In the genomic region with DNA sequence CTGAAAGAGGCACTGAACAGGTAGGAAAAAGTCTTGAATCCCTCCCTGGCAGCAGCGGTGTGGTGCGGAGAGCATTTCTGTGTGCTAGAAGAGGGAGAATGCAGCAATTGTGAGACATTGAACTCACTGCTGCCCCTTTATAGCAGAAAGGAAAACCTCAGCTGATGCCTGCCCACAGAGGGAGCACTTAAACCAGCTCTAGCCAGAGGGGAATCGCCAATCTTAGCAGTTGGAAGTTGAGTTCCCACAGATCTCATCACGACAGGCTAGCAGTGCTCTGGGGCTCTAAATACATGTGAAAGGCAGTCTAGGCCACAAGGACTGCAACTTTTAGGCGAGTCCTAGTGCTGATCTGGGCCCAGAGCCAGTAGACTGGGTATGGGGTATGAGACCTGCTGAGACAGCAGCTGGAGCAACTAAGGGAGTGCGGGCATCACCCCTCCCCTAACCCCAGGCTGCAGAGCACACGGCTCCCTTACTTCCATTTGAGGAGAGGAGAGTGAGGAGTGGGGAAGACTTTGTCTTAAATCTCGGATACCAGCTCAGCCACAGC, we compare ENCODE assay signal across 20 cellular contexts. TPM values are rescaled to one million over a fixed set of nuclear protein-coding genes. Genes with fewer than 3 reads are reported as not detected.
DNase-seq lines count a peak whose midpoint lies in the region; ATAC-seq and TF ChIP-seq lines count a peak whose summit lies in the region.
"Had no signal": no experiment of that assay in that cellular context is flagged by ENCODE, and none has a peak within 500 bp of the region (broad histone marks: within the 10 kb centered on the region; RNA-seq: fewer than 3 reads in every experiment).

No MANE protein-coding gene starts in this region.

- H3K27ac Mint-ChIP-seq in GM23338: no peak overlapping the region
- H3K27ac Mint-ChIP-seq in activated CD4-positive, alpha-beta T cell treated with anti-CD3 and anti-CD28 coated beads, Interleukin-2, amount 10 ng/mL, durations not matched to agents 7 days and 5 days: no peak overlapping the region
- H3K27ac Mint-ChIP-seq: activated CD4-positive, alpha-beta memory T cell treated with anti-CD3 and anti-CD28 coated beads for 36 hours; CD4-positive, alpha-beta T cell; stimulated activated memory B cell treated with anti-CD40 and anti-IgM and Interleukin-4, amounts not matched to agents 10 μg/mL and 1 μg/mL and 100 μg/mL, for 72 hours had no signal

- no peaks in the 10 kb centered on the region for H3F3A ChIP-seq in GM23338 (replicated peaks; ENCODE audit: low read depth)

- TF ChIP-seq CTCF in AG09309 (IDR thresholded peaks at IDR 0.05; ENCODE audit: control insufficient read depth, insufficient read depth, low read depth, low read length, missing control alignments) (peak; percentile 33), GM23338 (conservative IDR thresholded peaks at IDR 0.05; ENCODE audit: low read depth in 2 of 2) (peak; percentile 37 to 69)

- peaks cover 4% of the 10 kb centered on the region for H3K9me3 ChIP-seq in adipocyte (ENCODE audit: control insufficient read depth, low read length)
- H3K9me3 ChIP-seq: testis had no signal

- H3K36me3 ChIP-seq in GM23338 (ENCODE audit: insufficient read depth): no peaks in the 10 kb centered on the region
- H3K36me3 ChIP-seq in adipocyte (ENCODE audit: control insufficient read depth, insufficient read depth, low read length, severe bottlenecking): no peaks in the 10 kb centered on the region
- H3K36me3 ChIP-seq: lower lobe of right lung had no signal

- ATAC-seq in GM23338: peak; percentile 98
- no peak for ATAC-seq in HG03097 (IDR thresholded peaks at IDR 0.05; ENCODE audit: low FRiP score, unreplicated experiment)
- ATAC-seq: lower lobe of right lung; stimulated activated memory B cell treated with anti-CD40 and anti-IgM and Interleukin-4, amounts not matched to agents 10 μg/mL and 1 μg/mL and 100 μg/mL, for 72 hours had no signal

- H3K27me3 Mint-ChIP-seq in GM23338 (ENCODE audit: insufficient read depth, low read depth, poor library complexity): peaks cover 3% of the 10 kb centered on the region
- H3K27me3 Mint-ChIP-seq in activated CD4-positive, alpha-beta T cell treated with anti-CD3 and anti-CD28 coated beads, Interleukin-2, amount 10 ng/mL, durations not matched to agents 7 days and 5 days: peaks cover 22% of the 10 kb centered on the region

- H3K4me2 ChIP-seq in GM23338: no peak overlapping the region
- H3K4me2 ChIP-seq: KMS-11 had no signal

- H3K4me1 ChIP-seq in GM23338 (ENCODE audit: insufficient read depth) (no peaks in the 10 kb centered on the region), adipocyte (ENCODE audit: control insufficient read depth, insufficient read depth, low read length) (no peaks in the 10 kb centered on the region)
- H3K4me1 ChIP-seq: lower lobe of right lung, testis had no signal

- CTCF ChIA-PET in activated CD4-positive, alpha-beta T cell treated with anti-CD3 and anti-CD28 coated beads, Interleukin-2, amount 10 ng/mL, durations not matched to agents 7 days and 5 days (lab: Charles Lee): no interaction called here

- no peaks in the 10 kb centered on the region for H4K20me1 ChIP-seq in GM23338 (replicated peaks; ENCODE audit: insufficient read depth)

- H3K4me1 Mint-ChIP-seq in GM23338: peaks cover 10% of the 10 kb centered on the region; the same call in 2 of the 3 replicates
- H3K4me1 Mint-ChIP-seq in activated CD4-positive, alpha-beta T cell treated with anti-CD3 and anti-CD28 coated beads, Interleukin-2, amount 10 ng/mL, durations not matched to agents 7 days and 5 days: no peaks in the 10 kb centered on the region
- H3K4me1 Mint-ChIP-seq: stimulated activated memory B cell treated with anti-CD40 and anti-IgM and Interleukin-4, amounts not matched to agents 10 μg/mL and 1 μg/mL and 100 μg/mL, for 72 hours had no signal

- peaks cover 7% of the 10 kb centered on the region for H3K9me3 Mint-ChIP-seq in GM23338
- H3K9me3 Mint-ChIP-seq in activated CD4-positive, alpha-beta T cell treated with anti-CD3 and anti-CD28 coated beads, Interleukin-2, amount 10 ng/mL, durations not matched to agents 7 days and 5 days: no peaks in the 10 kb centered on the region

- H2AFZ ChIP-seq in GM23338: no peak overlapping the region

- H3K79me2 ChIP-seq in GM23338 (replicated peaks; ENCODE audit: insufficient read depth): no peaks in the 10 kb centered on the region

- POLR2A ChIA-PET in activated CD4-positive, alpha-beta T cell treated with anti-CD3 and anti-CD28 coated beads, Interleukin-2, amount 10 ng/mL, durations not matched to agents 7 days and 5 days (lab: Charles Lee): no interaction called here

- no peak for DNase-seq in AG09309 (ENCODE audit: low read depth)
- peak; percentile 65 for DNase-seq in GM23338 (ENCODE audit: low spot score)
- DNase-seq in adipocyte (ENCODE audit: low read depth): peak; percentile 10
- DNase-seq in foreskin melanocyte: peak; percentile 65
- no peak for DNase-seq in activated CD4-positive, alpha-beta T cell treated with anti-CD3 and anti-CD28 coated beads, Interleukin-2, amount 10 ng/mL, durations not matched to agents 7 days and 5 days
- no peak for DNase-seq in superior temporal gyrus (ENCODE audit: extremely low spot score)
- no peak for DNase-seq in iPS-NIHi7 (ENCODE audit: extremely low spot score)
- DNase-seq: activated CD4-positive, alpha-beta memory T cell treated with anti-CD3 and anti-CD28 coated beads for 36 hours; activated effector memory CD4-positive, alpha-beta T cell treated with anti-CD3 and anti-CD28 coated beads, Interleukin-2, amount 50 U/mL, for 16 hours; CD4-positive, alpha-beta T cell; lower lobe of right lung; NCI-H1048; NCI-H2029; NCI-H510A treated with DMSO at 0.1 percent for 48 hours; stimulated activated CD4-positive, alpha-beta T cell treated with anti-CD3 and anti-CD28 coated beads, Interleukin-2, amount 100 ng/mL, for 24 hours; testis had no signal

- no peak overlapping the region for H3K4me3 Mint-ChIP-seq in GM23338
- no peak overlapping the region for H3K4me3 Mint-ChIP-seq in activated CD4-positive, alpha-beta T cell treated with anti-CD3 and anti-CD28 coated beads, Interleukin-2, amount 10 ng/mL, durations not matched to agents 7 days and 5 days
- H3K4me3 Mint-ChIP-seq: activated CD4-positive, alpha-beta memory T cell treated with anti-CD3 and anti-CD28 coated beads for 36 hours; CD4-positive, alpha-beta T cell; stimulated activated memory B cell treated with anti-CD40 and anti-IgM and Interleukin-4, amounts not matched to agents 10 μg/mL and 1 μg/mL and 100 μg/mL, for 72 hours had no signal

- H3K9me2 ChIP-seq in GM23338 (ENCODE audit: insufficient read depth): no peaks in the 10 kb centered on the region

- H3K4me3 ChIP-seq in AG09309 (ENCODE audit: control insufficient read depth, low read depth, low read length) (no peak overlapping the region), GM23338 (no peak overlapping the region), adipocyte (ENCODE audit: low read length) (no peak overlapping the region)
- H3K4me3 ChIP-seq: lower lobe of right lung, skin epidermis, testis had no signal

- H3K9ac ChIP-seq in adipocyte (ENCODE audit: low read length): no peak overlapping the region
- H3K9ac ChIP-seq: KMS-11 had no signal

- peaks cover 4% of the 10 kb centered on the region; the same call in 2 of the 3 replicates for H3K36me3 Mint-ChIP-seq in GM23338 (ENCODE audit: low read depth)
- H3K36me3 Mint-ChIP-seq in activated CD4-positive, alpha-beta T cell treated with anti-CD3 and anti-CD28 coated beads, Interleukin-2, amount 10 ng/mL, durations not matched to agents 7 days and 5 days (ENCODE audit: low read depth): no peaks in the 10 kb centered on the region
- H3K36me3 Mint-ChIP-seq: activated CD4-positive, alpha-beta memory T cell treated with anti-CD3 and anti-CD28 coated beads for 36 hours; stimulated activated memory B cell treated with anti-CD40 and anti-IgM and Interleukin-4, amounts not matched to agents 10 μg/mL and 1 μg/mL and 100 μg/mL, for 72 hours had no signal

- peak overlapping the region; percentile 17; the same call in 1 of the 2 replicates for H3K27ac ChIP-seq in GM23338 (ENCODE audit: low read depth)
- H3K27ac ChIP-seq: KMS-11, lower lobe of right lung, skin epidermis, testis had no signal

- no peaks in the 10 kb centered on the region for H3K27me3 ChIP-seq in GM23338 (ENCODE audit: insufficient read depth)
- H3K27me3 ChIP-seq in adipocyte (replicated peaks; ENCODE audit: control insufficient read depth, insufficient read depth, low read length): no peaks in the 10 kb centered on the region
- H3K27me3 ChIP-seq: testis had no signal

TF ChIP-seq in GM23338, 12 proteins besides CTCF, POLR2A, EP300 and RAD21 (continues in another document):
- no peak for TF ChIP-seq STAT1 (IDR thresholded peaks at IDR 0.05; ENCODE audit: unreplicated experiment)
- TF ChIP-seq POLR2AphosphoS5 (IDR thresholded peaks at IDR 0.05; ENCODE audit: low read depth): no peak
- no peak for TF ChIP-seq NANOG (IDR thresholded peaks at IDR 0.05; ENCODE audit: borderline replicate concordance)

RNA-seq across cellular contexts. Expression of a gene that starts 25.2 kb away (rescaled TPM):
- 15.5 and 17.4 TPM in 2 replicates for total RNA-seq in GM23338 (2014; rRNA removed; shearing (Covaris generic))
- 8.5 and 9.6 TPM in 2 replicates for polyA plus RNA-seq in GM23338 (2016; fragmentation: Nextera tagmentation; extraction: Ambion mirVana)
- total RNA-seq in activated CD4-positive, alpha-beta T cell treated with anti-CD3 and anti-CD28 coated beads, Interleukin-2, amount 10 ng/mL, durations not matched to agents 7 days and 5 days: not detected
- total RNA-seq: activated CD4-positive, alpha-beta memory T cell treated with anti-CD3 and anti-CD28 coated beads for 36 hours; CD4-positive, alpha-beta T cell had no signal

Comparison
In these comparisons a context has a peak if more than half of its experiments do, and no peak if none do; other contexts are left out.
1. DNase-seq: peak in GM23338 (single experiment), adipocyte (single experiment) and foreskin melanocyte (single experiment); none in AG09309 (single experiment), activated CD4-positive, alpha-beta T cell treated with anti-CD3 and anti-CD28 coated beads, Interleukin-2, amount 10 ng/mL, durations not matched to agents 7 days and 5 days (single experiment), superior temporal gyrus (single experiment) and iPS-NIHi7 (single experiment).
2. RNA of a gene that starts 25.2 kb away (total RNA-seq): 15.5 to 17.4 TPM in GM23338; not detected in activated CD4-positive, alpha-beta T cell treated with anti-CD3 and anti-CD28 coated beads, Interleukin-2, amount 10 ng/mL, durations not matched to agents 7 days and 5 days; every median in the first group is over 10 times any median in the second.